ENCODE assay signal across 22 cellular contexts in genomic region chr7:84589012-84589411, GRCh38.
"Had no signal": no experiment of that assay in that cellular context is flagged by ENCODE, and none has a peak within 500 bp of the region (broad histone marks: within the 10 kb centered on the region; RNA-seq: fewer than 3 reads in every experiment).

No MANE protein-coding gene starts in this region.

- H3K36me3 ChIP-seq: cardiac muscle cell, heart right ventricle, left lung, sigmoid colon, thyroid gland, upper lobe of right lung had no signal

- DNase-seq: activated CD4-positive, alpha-beta memory T cell treated with anti-CD3 and anti-CD28 coated beads, Interleukin-2, amount 10 ng/mL, durations not matched to agents 7 days and 5 days; activated CD4-positive, alpha-beta T cell treated with anti-CD3 and anti-CD28 coated beads, Interleukin-2, amount 10 ng/mL, durations not matched to agents 24 days and 14 days; activated effector memory CD4-positive, alpha-beta T cell treated with Interleukin-2 at 50 U/mL for 16 hours; activated naive CD4-positive, alpha-beta T cell treated with anti-CD3 and anti-CD28 coated beads for 36 hours; activated naive CD8-positive, alpha-beta T cell treated with anti-CD3 and anti-CD28 coated beads, Interleukin-2, amount 10 ng/mL, durations not matched to agents 7 days and 5 days; activated T-cell treated with anti-CD3 and anti-CD28 coated beads, Interleukin-2, amount 50 U/mL, for 72 hours; amniotic stem cell; dermis blood vessel endothelial cell; heart right ventricle; left lung; midbrain; natural killer cell; retina; sigmoid colon; stimulated activated CD8-positive, alpha-beta memory T cell treated with anti-CD3 and anti-CD28 coated beads, Interleukin-4, amount 100 ng/mL, for 48 hours; stimulated activated naive CD4-positive, alpha-beta T cell; T-helper 2 cell; upper lobe of right lung had no signal

- H3K4me1 ChIP-seq: heart right ventricle, left lung, sigmoid colon, thyroid gland, upper lobe of right lung had no signal

- H3K27me3 ChIP-seq: cardiac muscle cell, heart right ventricle, left lung, sigmoid colon, thyroid gland, upper lobe of right lung had no signal

- H3K4me3 ChIP-seq: cardiac muscle cell, heart right ventricle, left lung, sigmoid colon, smooth muscle cell, thyroid gland, upper lobe of right lung had no signal

- H3K9me3 ChIP-seq: sigmoid colon, thyroid gland, upper lobe of right lung had no signal

- H3K27ac ChIP-seq: cardiac muscle cell, heart right ventricle, left lung, sigmoid colon, thyroid gland, upper lobe of right lung had no signal

- ATAC-seq: activated CD4-positive, CD25-positive, alpha-beta regulatory T cell treated with anti-CD3 and anti-CD28 coated beads, Interleukin-2, amount 50 U/mL, for 24 hours; activated T-cell treated with anti-CD3 and anti-CD28 coated beads, Interleukin-2, amount 50 U/mL, for 72 hours; heart right ventricle; left lung; natural killer cell; upper lobe of right lung had no signal
